In the genomic region with DNA sequence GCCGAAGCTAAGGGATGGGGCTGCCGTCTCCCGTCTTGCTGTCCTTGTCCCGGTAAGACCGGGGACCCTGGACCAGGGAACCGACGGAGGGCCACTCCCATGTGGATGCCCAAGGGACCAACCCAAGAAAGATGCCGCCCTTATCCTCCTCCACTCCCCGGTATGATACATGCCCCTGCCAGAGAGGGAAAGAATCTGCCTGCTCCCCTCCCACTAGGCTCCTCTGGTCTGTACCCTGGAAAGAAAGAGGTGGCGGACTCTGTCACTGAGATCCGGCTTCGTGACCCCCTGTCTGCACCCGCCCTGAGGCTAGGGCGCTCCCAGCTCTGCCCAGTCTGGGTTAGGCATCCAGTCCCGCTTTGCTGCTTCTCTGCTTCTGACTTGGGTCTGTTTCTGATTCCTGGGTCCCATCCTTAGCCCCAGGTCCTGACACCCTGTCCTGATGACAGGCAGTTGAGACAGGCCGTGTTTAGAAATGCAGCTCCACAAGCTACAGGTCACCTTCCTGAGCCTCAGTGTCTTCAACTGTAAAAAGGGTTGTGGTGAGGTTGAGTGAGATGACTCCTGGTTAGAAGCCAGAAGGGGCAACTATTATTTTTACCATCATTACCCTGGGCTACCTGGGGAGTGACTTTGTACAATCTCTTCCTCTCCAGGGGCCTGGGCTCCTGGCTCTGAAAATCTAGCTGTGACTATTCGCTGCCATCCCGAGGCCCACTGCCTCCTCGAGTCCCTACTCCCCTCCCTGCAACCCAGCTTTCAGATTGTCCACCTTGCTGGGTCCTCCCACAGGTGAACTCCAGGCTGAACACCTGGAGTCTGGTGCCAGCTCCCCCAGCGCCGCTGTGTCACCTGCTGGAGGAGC, we compare ENCODE assay signal across 1 cellular context.
TF ChIP-seq lines count a peak whose summit lies in the region.

No MANE protein-coding gene starts in this region.

TF ChIP-seq in WTC11, 78 proteins besides CTCF, POLR2A, EP300 and RAD21 (continued from another document):
- TF ChIP-seq, protein P1, sequence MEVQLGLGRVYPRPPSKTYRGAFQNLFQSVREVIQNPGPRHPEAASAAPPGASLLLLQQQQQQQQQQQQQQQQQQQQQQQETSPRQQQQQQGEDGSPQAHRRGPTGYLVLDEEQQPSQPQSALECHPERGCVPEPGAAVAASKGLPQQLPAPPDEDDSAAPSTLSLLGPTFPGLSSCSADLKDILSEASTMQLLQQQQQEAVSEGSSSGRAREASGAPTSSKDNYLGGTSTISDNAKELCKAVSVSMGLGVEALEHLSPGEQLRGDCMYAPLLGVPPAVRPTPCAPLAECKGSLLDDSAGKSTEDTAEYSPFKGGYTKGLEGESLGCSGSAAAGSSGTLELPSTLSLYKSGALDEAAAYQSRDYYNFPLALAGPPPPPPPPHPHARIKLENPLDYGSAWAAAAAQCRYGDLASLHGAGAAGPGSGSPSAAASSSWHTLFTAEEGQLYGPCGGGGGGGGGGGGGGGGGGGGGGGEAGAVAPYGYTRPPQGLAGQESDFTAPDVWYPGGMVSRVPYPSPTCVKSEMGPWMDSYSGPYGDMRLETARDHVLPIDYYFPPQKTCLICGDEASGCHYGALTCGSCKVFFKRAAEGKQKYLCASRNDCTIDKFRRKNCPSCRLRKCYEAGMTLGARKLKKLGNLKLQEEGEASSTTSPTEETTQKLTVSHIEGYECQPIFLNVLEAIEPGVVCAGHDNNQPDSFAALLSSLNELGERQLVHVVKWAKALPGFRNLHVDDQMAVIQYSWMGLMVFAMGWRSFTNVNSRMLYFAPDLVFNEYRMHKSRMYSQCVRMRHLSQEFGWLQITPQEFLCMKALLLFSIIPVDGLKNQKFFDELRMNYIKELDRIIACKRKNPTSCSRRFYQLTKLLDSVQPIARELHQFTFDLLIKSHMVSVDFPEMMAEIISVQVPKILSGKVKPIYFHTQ (CRISPR knock-in tag; IDR thresholded peaks at IDR 0.05) = no peak
- TF ChIP-seq JAZF1 (CRISPR knock-in tag; IDR thresholded peaks at IDR 0.05) (no peak), ESRRA (CRISPR knock-in tag; IDR thresholded peaks at IDR 0.05; ENCODE audit: borderline replicate concordance) (no peak)
